Comparison of ENCODE assay signal across 8 cellular contexts in the genomic region with DNA sequence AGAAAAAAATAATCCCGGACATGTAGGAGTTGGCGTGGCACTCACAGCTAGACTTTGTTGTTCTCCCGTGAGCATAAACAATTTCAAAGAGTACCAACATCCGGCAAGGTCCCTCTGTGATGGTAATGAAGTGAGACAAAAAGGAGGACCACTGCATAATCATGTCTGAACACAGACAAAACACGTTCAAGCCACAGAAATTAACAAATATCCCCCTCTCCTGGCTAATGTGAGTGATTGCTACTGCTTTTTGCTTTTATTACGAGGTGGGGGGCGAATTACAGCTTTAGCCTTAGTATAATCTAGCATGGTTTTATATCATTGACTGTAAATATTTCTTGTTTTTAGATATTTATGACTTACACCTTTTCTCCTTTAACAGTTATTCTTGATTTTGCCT.
DNase-seq lines count a peak whose midpoint lies in the region; ATAC-seq, FAIRE-seq and TF ChIP-seq lines count a peak whose summit lies in the region.

No MANE protein-coding gene starts in this region.

- H3K27ac ChIP-seq in adrenal gland: no peak overlapping the region

- peak; percentile 6 for DNase-seq in Daoy (ENCODE audit: low read depth)
- peak; percentile 51 for DNase-seq in NAMALWA (ENCODE audit: low spot score)
- DNase-seq in adrenal gland: no peak
- DNase-seq in lung microvascular endothelial cell (ENCODE audit: low read depth in 2 of 2): peak; percentile 44 to 60
- no peak for DNase-seq in T-helper 1 cell
- DNase-seq in GM12891 (ENCODE audit: insufficient read length, low spot score): no peak
- DNase-seq in central memory CD4-positive, alpha-beta T cell: no peak

- intact Hi-C loops in adrenal gland (cut with DNase I): no loop called here

- TF ChIP-seq CTCF in adrenal gland (IDR thresholded peaks at IDR 0.05): peak; percentile 12 to 40 (median 30)

- H3K4me1 ChIP-seq in adrenal gland (replicated peaks in 1 of 2): no peaks in the 10 kb centered on the region

- no peak for FAIRE-seq in GM12891 (lab: Jason Lieb, UNC)

- peaks cover 5% of the 10 kb centered on the region for H3K27me3 ChIP-seq in adrenal gland

- no peak for ATAC-seq in GM18519 (IDR thresholded peaks at IDR 0.05; ENCODE audit: low FRiP score, unreplicated experiment)

- no peak overlapping the region for H3K4me3 ChIP-seq in adrenal gland

- TF ChIP-seq POLR2A in adrenal gland (IDR thresholded peaks at IDR 0.05) (no peak), GM12891 (IDR thresholded peaks at IDR 0.05; ENCODE audit: low read depth, low read length) (no peak)

- H3K36me3 ChIP-seq in adrenal gland (replicated peaks in 1 of 2): no peaks in the 10 kb centered on the region

- WGBS in adrenal gland, 4 donors: 15 to 17% (median 16%) methylated on average over 7 of the region's 7 CpGs

- H3K9me3 ChIP-seq in adrenal gland (replicated peaks in 1 of 3): no peaks in the 10 kb centered on the region

TF ChIP-seq in GM12891, 5 proteins besides CTCF, POLR2A, EP300 and RAD21:
- TF ChIP-seq POU2F2 (IDR thresholded peaks at IDR 0.05; ENCODE audit: low read depth, low read length): no peak
- TF ChIP-seq POLR2AphosphoS5 (IDR thresholded peaks at IDR 0.05; ENCODE audit: low read depth, low read length): no peak
- no peak for TF ChIP-seq SPI1 (IDR thresholded peaks at IDR 0.05; ENCODE audit: low read depth, low read length)
- no peak for TF ChIP-seq TAF1 (IDR thresholded peaks at IDR 0.05; ENCODE audit: low read depth, low read length)
- no peak for TF ChIP-seq PAX5 (IDR thresholded peaks at IDR 0.05; ENCODE audit: insufficient read depth, low read length, severe bottlenecking)

Comparison
In these comparisons a context has a peak if more than half of its experiments do, and no peak if none do; other contexts are left out.
1. DNase-seq: peak in Daoy (single experiment), NAMALWA (single experiment) and lung microvascular endothelial cell (2 of 2); none in adrenal gland (0 of 7), T-helper 1 cell (0 of 5), GM12891 (single experiment) and central memory CD4-positive, alpha-beta T cell (single experiment).